Comparison of ENCODE assay signal across 1 cellular context in genomic region chr7:84002348-84002747, GRCh38.
TF ChIP-seq lines count a peak whose summit lies in the region.

No MANE protein-coding gene starts in this region.

TF ChIP-seq in HCT116, 20 proteins besides CTCF, POLR2A, EP300 and RAD21 (continued from another document):
- TF ChIP-seq, protein P1, sequence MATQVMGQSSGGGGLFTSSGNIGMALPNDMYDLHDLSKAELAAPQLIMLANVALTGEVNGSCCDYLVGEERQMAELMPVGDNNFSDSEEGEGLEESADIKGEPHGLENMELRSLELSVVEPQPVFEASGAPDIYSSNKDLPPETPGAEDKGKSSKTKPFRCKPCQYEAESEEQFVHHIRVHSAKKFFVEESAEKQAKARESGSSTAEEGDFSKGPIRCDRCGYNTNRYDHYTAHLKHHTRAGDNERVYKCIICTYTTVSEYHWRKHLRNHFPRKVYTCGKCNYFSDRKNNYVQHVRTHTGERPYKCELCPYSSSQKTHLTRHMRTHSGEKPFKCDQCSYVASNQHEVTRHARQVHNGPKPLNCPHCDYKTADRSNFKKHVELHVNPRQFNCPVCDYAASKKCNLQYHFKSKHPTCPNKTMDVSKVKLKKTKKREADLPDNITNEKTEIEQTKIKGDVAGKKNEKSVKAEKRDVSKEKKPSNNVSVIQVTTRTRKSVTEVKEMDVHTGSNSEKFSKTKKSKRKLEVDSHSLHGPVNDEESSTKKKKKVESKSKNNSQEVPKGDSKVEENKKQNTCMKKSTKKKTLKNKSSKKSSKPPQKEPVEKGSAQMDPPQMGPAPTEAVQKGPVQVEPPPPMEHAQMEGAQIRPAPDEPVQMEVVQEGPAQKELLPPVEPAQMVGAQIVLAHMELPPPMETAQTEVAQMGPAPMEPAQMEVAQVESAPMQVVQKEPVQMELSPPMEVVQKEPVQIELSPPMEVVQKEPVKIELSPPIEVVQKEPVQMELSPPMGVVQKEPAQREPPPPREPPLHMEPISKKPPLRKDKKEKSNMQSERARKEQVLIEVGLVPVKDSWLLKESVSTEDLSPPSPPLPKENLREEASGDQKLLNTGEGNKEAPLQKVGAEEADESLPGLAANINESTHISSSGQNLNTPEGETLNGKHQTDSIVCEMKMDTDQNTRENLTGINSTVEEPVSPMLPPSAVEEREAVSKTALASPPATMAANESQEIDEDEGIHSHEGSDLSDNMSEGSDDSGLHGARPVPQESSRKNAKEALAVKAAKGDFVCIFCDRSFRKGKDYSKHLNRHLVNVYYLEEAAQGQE (IDR thresholded peaks at IDR 0.05; ENCODE audit: low read depth): no peak
- TF ChIP-seq YY1 (IDR thresholded peaks at IDR 0.05; ENCODE audit: extremely low read depth, insufficient replicate concordance, low read depth, low read length) (no peak), FOSL1 (IDR thresholded peaks at IDR 0.05; ENCODE audit: low read depth) (no peak), EGR1 (IDR thresholded peaks at IDR 0.05; ENCODE audit: low read depth) (no peak), ELF1 (IDR thresholded peaks at IDR 0.05; ENCODE audit: borderline replicate concordance, low read depth) (no peak), SP1 (IDR thresholded peaks at IDR 0.05; ENCODE audit: low read depth) (no peak)
- TF ChIP-seq, protein P2, sequence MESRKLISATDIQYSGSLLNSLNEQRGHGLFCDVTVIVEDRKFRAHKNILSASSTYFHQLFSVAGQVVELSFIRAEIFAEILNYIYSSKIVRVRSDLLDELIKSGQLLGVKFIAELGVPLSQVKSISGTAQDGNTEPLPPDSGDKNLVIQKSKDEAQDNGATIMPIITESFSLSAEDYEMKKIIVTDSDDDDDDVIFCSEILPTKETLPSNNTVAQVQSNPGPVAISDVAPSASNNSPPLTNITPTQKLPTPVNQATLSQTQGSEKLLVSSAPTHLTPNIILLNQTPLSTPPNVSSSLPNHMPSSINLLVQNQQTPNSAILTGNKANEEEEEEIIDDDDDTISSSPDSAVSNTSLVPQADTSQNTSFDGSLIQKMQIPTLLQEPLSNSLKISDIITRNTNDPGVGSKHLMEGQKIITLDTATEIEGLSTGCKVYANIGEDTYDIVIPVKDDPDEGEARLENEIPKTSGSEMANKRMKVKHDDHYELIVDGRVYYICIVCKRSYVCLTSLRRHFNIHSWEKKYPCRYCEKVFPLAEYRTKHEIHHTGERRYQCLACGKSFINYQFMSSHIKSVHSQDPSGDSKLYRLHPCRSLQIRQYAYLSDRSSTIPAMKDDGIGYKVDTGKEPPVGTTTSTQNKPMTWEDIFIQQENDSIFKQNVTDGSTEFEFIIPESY (IDR thresholded peaks at IDR 0.05; ENCODE audit: extremely low read depth, insufficient replicate concordance, low read length): no peak
